8 cellular contexts compared by ENCODE assay signal in genomic region chr1:44594871-44595735, GRCh38.
A peak's percentile ranks its signal among the peaks of the same experiment; 100 is the strongest.
DNase-seq lines count a peak whose midpoint lies in the region; ATAC-seq and TF ChIP-seq lines count a peak whose summit lies in the region.

No MANE protein-coding gene starts in this region.

- TF ChIP-seq CTCF in epithelial cell of esophagus (IDR thresholded peaks at IDR 0.05; ENCODE audit: insufficient read depth, low read depth, low read length, missing control alignments), result peak; percentile 94

- peak; percentile 51 for ATAC-seq in HG02981 (IDR thresholded peaks at IDR 0.05; ENCODE audit: unreplicated experiment)
- peak; percentile 87 to 89 for ATAC-seq in naive B cell (ENCODE audit: low read depth in 2 of 2)
- ATAC-seq in HG03571 (IDR thresholded peaks at IDR 0.05; ENCODE audit: unreplicated experiment), result no peak

- H3K4me3 Mint-ChIP-seq in naive B cell, result no peak overlapping the region

- no peak overlapping the region for H3K27ac Mint-ChIP-seq in naive B cell

- no peaks in the 10 kb centered on the region for H3K36me3 Mint-ChIP-seq in naive B cell

- H3K4me3 ChIP-seq in epithelial cell of esophagus (ENCODE audit: low read length), result no peak overlapping the region

- H3K4me1 Mint-ChIP-seq in naive B cell, result no peaks in the 10 kb centered on the region

- no peaks in the 10 kb centered on the region for H3K9me3 Mint-ChIP-seq in naive B cell

- DNase-seq in Daoy (ENCODE audit: low read depth) (peak; percentile 77), NOMO-1 (lab: John Stamatoyannopoulos, UW; ENCODE audit: unreplicated experiment in 2 of 2) (peak; percentile 14 to 53), epithelial cell of esophagus (ENCODE audit: low read depth) (peak; percentile 63), naive B cell (peak; percentile 59)
- DNase-seq in activated CD8-positive, alpha-beta memory T cell treated with anti-CD3 and anti-CD28 coated beads, Interleukin-2, amount 50 U/mL, for 24 hours (ENCODE audit: extremely low read depth), result peak; percentile 41
- DNase-seq in stimulated activated CD8-positive, alpha-beta memory T cell treated with anti-CD3 and anti-CD28 coated beads, Interleukin-7, amount 100 ng/mL, for 4 hours (ENCODE audit: low read depth in 2 of 2), result peak; percentile 51 to 57

- H3K27me3 Mint-ChIP-seq in naive B cell, result peaks cover 0 to 9% (median 5%) of the 10 kb centered on the region in 3 donors
